Comparison of ENCODE assay signal across 15 cellular contexts in genomic region chr9:84691634-84692033, GRCh38. TPM values are rescaled to one million over a fixed set of nuclear protein-coding genes. Genes with fewer than 3 reads are reported as not detected.
DNase-seq lines count a peak whose midpoint lies in the region; ATAC-seq, FAIRE-seq and TF ChIP-seq lines count a peak whose summit lies in the region.
"Had no signal": no experiment of that assay in that cellular context is flagged by ENCODE, and none has a peak within 500 bp of the region (broad histone marks: within the 10 kb centered on the region; RNA-seq: fewer than 3 reads in every experiment).

No MANE protein-coding gene starts in this region.

- no CpG with 5 or more reads among the region's 5 CpGs for WGBS in neuronal stem cell (ENCODE audit: extremely low coverage in 2 of 2, insufficient read length in 2 of 2, insufficient replicate concordance in 1 of 2), 2 donors

- H3K9ac ChIP-seq in neuronal stem cell (ENCODE audit: low read depth, low read length, poor library complexity) = no peak overlapping the region

- no peak overlapping the region for H3K4me3 ChIP-seq in neuronal stem cell (ENCODE audit: low read length in 2 of 2)
- H3K4me3 ChIP-seq: GM12878, GM23338 had no signal

- H2AFZ ChIP-seq in neuronal stem cell (ENCODE audit: low read length) = peak overlapping the region; percentile 21
- H2AFZ ChIP-seq: GM23338 had no signal

- no peaks in the 10 kb centered on the region for H3K27me3 ChIP-seq in neuronal stem cell (ENCODE audit: control insufficient read depth in 3 of 3, insufficient read depth in 3 of 3, low read depth in 1 of 3, low read length in 3 of 3)

- no peak for TF ChIP-seq CTCF in HFFc6 (IDR thresholded peaks at IDR 0.05)

- no peaks in the 10 kb centered on the region for H3K36me3 ChIP-seq in neuronal stem cell (replicated peaks in 1 of 2; ENCODE audit: control insufficient read depth in 2 of 2, insufficient read depth in 2 of 2, low read length in 2 of 2)

- H2BK15ac ChIP-seq in neuronal stem cell (ENCODE audit: low read length) = no peak overlapping the region

- H3K9me3 Mint-ChIP-seq in activated T-cell treated with anti-CD3 and anti-CD28 coated beads, Interleukin-2, amount 50 U/mL, for 4 hours = no peaks in the 10 kb centered on the region
- H3K9me3 Mint-ChIP-seq in HFFc6 = no peaks in the 10 kb centered on the region; the same call in 1 of the 2 replicates
- H3K9me3 Mint-ChIP-seq: CD4-positive, alpha-beta T cell; GM23338 had no signal

- H4K8ac ChIP-seq in neuronal stem cell (ENCODE audit: low read depth, low read length) = no peak overlapping the region

- H3K4me1 Mint-ChIP-seq in activated T-cell treated with anti-CD3 and anti-CD28 coated beads, Interleukin-2, amount 50 U/mL, for 4 hours (ENCODE audit: low read depth) = no peaks in the 10 kb centered on the region
- no peaks in the 10 kb centered on the region for H3K4me1 Mint-ChIP-seq in HFFc6 (ENCODE audit: low read depth)
- H3K4me1 Mint-ChIP-seq: B cell had no signal

- peak; percentile 55 for FAIRE-seq in GM12891 (lab: Jason Lieb, UNC)
- FAIRE-seq: A204.1, GM12878 had no signal

- H3K27me3 Mint-ChIP-seq in activated T-cell treated with anti-CD3 and anti-CD28 coated beads, Interleukin-2, amount 50 U/mL, for 4 hours (ENCODE audit: low read depth) = no peaks in the 10 kb centered on the region
- H3K27me3 Mint-ChIP-seq in HFFc6 (ENCODE audit: insufficient read depth) = peaks cover 2% of the 10 kb centered on the region; the same call in 1 of the 2 replicates
- H3K27me3 Mint-ChIP-seq: CD4-positive, alpha-beta T cell had no signal

- H3K79me1 ChIP-seq in neuronal stem cell (ENCODE audit: low read depth, low read length) = no peaks in the 10 kb centered on the region

- peak overlapping the region; percentile 67 for H3K18ac ChIP-seq in neuronal stem cell (ENCODE audit: low read length)

- H3K4me3 Mint-ChIP-seq in activated T-cell treated with anti-CD3 and anti-CD28 coated beads, Interleukin-2, amount 50 U/mL, for 4 hours = no peak overlapping the region
- no peak overlapping the region for H3K4me3 Mint-ChIP-seq in HFFc6
- H3K4me3 Mint-ChIP-seq: B cell; CD4-positive, alpha-beta T cell; GM23338 had no signal

- no peak for ATAC-seq in activated T-cell treated with anti-CD3 and anti-CD28 coated beads, Interleukin-2, amount 50 U/mL, for 4 hours
- ATAC-seq: GM12878, GM23338 had no signal

- H2BK5ac ChIP-seq in neuronal stem cell (ENCODE audit: low read length) = no peak overlapping the region

- H3K27ac ChIP-seq in neuronal stem cell (replicated peaks; ENCODE audit: low read length) = no peak overlapping the region

- H3K4me1 ChIP-seq in neuronal stem cell (ENCODE audit: control insufficient read depth in 2 of 2, insufficient read depth in 1 of 2, low read depth in 1 of 2, low read length in 2 of 2) = peaks cover 0 to 1% of the 10 kb centered on the region in 2 donors

- H3K27ac Mint-ChIP-seq in HFFc6 = no peak overlapping the region
- H3K27ac Mint-ChIP-seq: B cell; CD4-positive, alpha-beta T cell; GM23338 had no signal

- no peak overlapping the region for H3K4me2 ChIP-seq in neuronal stem cell (ENCODE audit: insufficient read depth, low read length, poor library complexity, severe bottlenecking)
- H3K4me2 ChIP-seq: GM23338 had no signal

- no peak overlapping the region for H4K91ac ChIP-seq in neuronal stem cell (ENCODE audit: low read depth, low read length, poor library complexity)

- no peak overlapping the region for H2AK5ac ChIP-seq in neuronal stem cell (ENCODE audit: low read depth, low read length)

- no peak for DNase-seq in GM12891 (ENCODE audit: insufficient read length, low spot score)
- peak; percentile 7 for DNase-seq in RPMI8226
- peak; percentile 66 for DNase-seq in cerebellum (ENCODE audit: low spot score)
- DNase-seq in neuronal stem cell (ENCODE audit: low spot score) = no peak
- no peak for DNase-seq in NCI-H1105 treated with DMSO at 0.1 percent for 48 hours (lab: John Stamatoyannopoulos, UW)
- no peak for DNase-seq in activated T-cell treated with anti-CD3 and anti-CD28 coated beads, Interleukin-2, amount 50 U/mL, for 4 hours
- DNase-seq in HFFc6 = no peak
- DNase-seq: Calu3; CD4-positive, alpha-beta T cell; DMS 273 treated with DMSO at 0.1 percent for 48 hours; H7 had no signal

- peak overlapping the region; percentile 27 for H3K14ac ChIP-seq in neuronal stem cell (ENCODE audit: low read length)

- TF ChIP-seq POLR2A in GM12891 (IDR thresholded peaks at IDR 0.05; ENCODE audit: low read depth, low read length) = no peak

- no peak overlapping the region for H2BK12ac ChIP-seq in neuronal stem cell (ENCODE audit: low read length)

- H3K23ac ChIP-seq in neuronal stem cell (ENCODE audit: low read depth, low read length, poor library complexity) = no peak overlapping the region

- no peak overlapping the region for H2BK120ac ChIP-seq in neuronal stem cell (ENCODE audit: low read depth, low read length)

- no peaks in the 10 kb centered on the region for H3K9me3 ChIP-seq in neuronal stem cell (replicated peaks in 1 of 2; ENCODE audit: control insufficient read depth in 2 of 2, insufficient read depth in 1 of 2, low read depth in 1 of 2, low read length in 2 of 2)

- no peaks in the 10 kb centered on the region for H3K36me3 Mint-ChIP-seq in activated T-cell treated with anti-CD3 and anti-CD28 coated beads, Interleukin-2, amount 50 U/mL, for 4 hours (ENCODE audit: insufficient read depth)
- H3K36me3 Mint-ChIP-seq in HFFc6 (ENCODE audit: low read depth) = no peaks in the 10 kb centered on the region

- H3K4ac ChIP-seq in neuronal stem cell (ENCODE audit: low read length) = no peak overlapping the region

TF ChIP-seq in GM12891, 5 proteins besides CTCF, POLR2A, EP300 and RAD21:
- TF ChIP-seq TAF1 (IDR thresholded peaks at IDR 0.05; ENCODE audit: low read depth, low read length) (no peak), PAX5 (IDR thresholded peaks at IDR 0.05; ENCODE audit: insufficient read depth, low read length, severe bottlenecking) (no peak), POU2F2 (IDR thresholded peaks at IDR 0.05; ENCODE audit: low read depth, low read length) (no peak), SPI1 (IDR thresholded peaks at IDR 0.05; ENCODE audit: low read depth, low read length) (no peak), POLR2AphosphoS5 (IDR thresholded peaks at IDR 0.05; ENCODE audit: low read depth, low read length) (no peak)
TF ChIP-seq in GM12891: peak in this region for 0.

RNA-seq across cellular contexts. Expression of gene NTRK2, which starts 22.1 kb away (rescaled TPM):
- polyA plus RNA-seq in GM12891 (2012; ENCODE audit: low read depth, missing spikeins) = 0.67 TPM
- total RNA-seq in cerebellum = 159 TPM
- 0.14 TPM for polyA plus RNA-seq in neuronal stem cell (2013, experiment 1 of 2)
- polyA plus RNA-seq in neuronal stem cell (2013, experiment 2 of 2) = 0.17 TPM
- total RNA-seq in activated T-cell treated with anti-CD3 and anti-CD28 coated beads, Interleukin-2, amount 50 U/mL, for 4 hours = under 1 TPM; 0.18 to 0.82 (median 0.38) TPM
- total RNA-seq in HFFc6 (2021; fragmentation: NEBNext Ultra II Directional; extraction: Animal tissue kit (Norgen Biotek cat#: 25700)) = under 1 TPM; 0.11 to 0.83 (median 0.25) TPM
- total RNA-seq: H7 had no signal
- polyA plus RNA-seq: GM23338 had no signal

Comparison
In these comparisons a context has a peak if more than half of its experiments do, and no peak if none do; other contexts are left out.
1. DNase-seq: peak in RPMI8226 (single experiment) and cerebellum (single experiment); none in GM12891 (single experiment), neuronal stem cell (single experiment), NCI-H1105 treated with DMSO at 0.1 percent for 48 hours (single experiment), activated T-cell treated with anti-CD3 and anti-CD28 coated beads, Interleukin-2, amount 50 U/mL, for 4 hours (single experiment) and HFFc6 (single experiment).
2. RNA of gene NTRK2, which starts 22.1 kb away (total RNA-seq): 159 TPM in cerebellum (single experiment); 0.18 to 0.82 TPM in activated T-cell treated with anti-CD3 and anti-CD28 coated beads, Interleukin-2, amount 50 U/mL, for 4 hours and 0.11 to 0.83 TPM in HFFc6; every median in the first group is over 10 times any median in the second.